Comparison of ENCODE assay signal across 34 cellular contexts in genomic region chr1:157830887-157831286, GRCh38. TPM values are rescaled to one million over a fixed set of nuclear protein-coding genes. Genes with fewer than 3 reads are reported as not detected.
"Had no signal": no experiment of that assay in that cellular context is flagged by ENCODE, and none has a peak within 500 bp of the region (broad histone marks: within the 10 kb centered on the region; RNA-seq: fewer than 3 reads in every experiment).

No MANE protein-coding gene starts in this region.

- H3K27me3 ChIP-seq: brain microvascular endothelial cell, SJCRH30 had no signal

- H3K27ac ChIP-seq: brain microvascular endothelial cell, SJCRH30, SK-N-MC had no signal

- H3K27ac Mint-ChIP-seq: activated CD4-positive, alpha-beta memory T cell treated with anti-CD3 and anti-CD28 coated beads for 36 hours; activated naive CD4-positive, alpha-beta T cell treated with anti-CD3 and anti-CD28 coated beads for 36 hours; activated naive CD4-positive, alpha-beta T cell treated with anti-CD3 and anti-CD28 coated beads, Interleukin-2, amount 50 U/mL, for 72 hours; activated T-helper 1 cell treated with anti-CD3 and anti-CD28 coated beads, Interleukin-12 subunit alpha, Interleukin-12 subunit beta, Interleukin-2, Interleukin-4 antibody, amounts not matched to agents 30 ng/mL and 10 ng/mL and 1 ng/mL, durations not matched to agents 14 hours and 24 hours and 36 hours; WTC11 had no signal

- H3K36me3 ChIP-seq: brain microvascular endothelial cell, MG63, SJCRH30 had no signal

- ATAC-seq: Panc1, WTC11 had no signal

- H3K4me3 ChIP-seq: MG63, SJCRH30, SK-N-MC had no signal

- FAIRE-seq: colon had no signal

- DNase-seq: activated CD4-positive, alpha-beta memory T cell treated with anti-CD3 and anti-CD28 coated beads for 36 hours; activated CD4-positive, alpha-beta T cell treated with anti-CD3 and anti-CD28 coated beads for 4 hours; activated CD4-positive, alpha-beta T cell treated with anti-CD3 and anti-CD28 coated beads, Interleukin-2, amount 50 U/mL, for 1 hour; activated CD4-positive, CD25-positive, alpha-beta regulatory T cell treated with anti-CD3 and anti-CD28 coated beads, Interleukin-2, amount 50 U/mL, for 72 hours; activated CD8-positive, alpha-beta memory T cell treated with anti-CD3 and anti-CD28 coated beads, Interleukin-2, amount 50 U/mL, for 4 hours; activated gamma-delta T cell treated with Interleukin-2 at 50 U/mL for 16 hours; activated naive CD4-positive, alpha-beta T cell treated with anti-CD3 and anti-CD28 coated beads for 36 hours; activated T-cell treated with anti-CD3 and anti-CD28 coated beads for 4 hours; activated T-cell treated with anti-CD3 and anti-CD28 coated beads, Interleukin-2, amount 50 U/mL, for 4 hours; amniotic stem cell; aorta; brain microvascular endothelial cell; central memory CD4-positive, alpha-beta T cell; Kasumi-1; MG63; MV-4-11; NCI-H1092; NCI-H146; NCI-H187; NCI-H2029 treated with DMSO at 0.1 percent for 48 hours; NCI-H2107; NCI-H2171; NCI-H510A; NCI-H526; NCI-H748 treated with DMSO at 0.1 percent for 48 hours; SHP77; SJCRH30; T1000 had no signal

- H3K9me3 ChIP-seq: MG63, SJCRH30 had no signal

- H3K4me1 ChIP-seq: SJCRH30 had no signal

- H3K4me1 Mint-ChIP-seq: WTC11 had no signal

- H3K36me3 Mint-ChIP-seq: activated CD4-positive, alpha-beta memory T cell treated with anti-CD3 and anti-CD28 coated beads for 36 hours; activated naive CD4-positive, alpha-beta T cell treated with anti-CD3 and anti-CD28 coated beads, Interleukin-2, amount 50 U/mL, for 72 hours; WTC11 had no signal

- H3K9me3 Mint-ChIP-seq: activated CD4-positive, alpha-beta memory T cell treated with anti-CD3 and anti-CD28 coated beads for 36 hours; activated naive CD4-positive, alpha-beta T cell treated with anti-CD3 and anti-CD28 coated beads for 36 hours; activated naive CD4-positive, alpha-beta T cell treated with anti-CD3 and anti-CD28 coated beads, Interleukin-2, amount 50 U/mL, for 72 hours; activated T-cell treated with anti-CD3 and anti-CD28 coated beads, Interleukin-2, amount 50 U/mL, for 4 hours; activated T-helper 1 cell treated with anti-CD3 and anti-CD28 coated beads, Interleukin-12 subunit alpha, Interleukin-12 subunit beta, Interleukin-2, Interleukin-4 antibody, amounts not matched to agents 30 ng/mL and 10 ng/mL and 1 ng/mL, durations not matched to agents 14 hours and 24 hours and 36 hours had no signal

- H3K4me3 Mint-ChIP-seq: activated CD4-positive, alpha-beta memory T cell treated with anti-CD3 and anti-CD28 coated beads for 36 hours; activated naive CD4-positive, alpha-beta T cell treated with anti-CD3 and anti-CD28 coated beads for 36 hours; activated T-cell treated with anti-CD3 and anti-CD28 coated beads, Interleukin-2, amount 50 U/mL, for 4 hours; activated T-helper 1 cell treated with anti-CD3 and anti-CD28 coated beads, Interleukin-12 subunit alpha, Interleukin-12 subunit beta, Interleukin-2, Interleukin-4 antibody, amounts not matched to agents 30 ng/mL and 10 ng/mL and 1 ng/mL, durations not matched to agents 14 hours and 24 hours and 36 hours; WTC11 had no signal

RNA-seq across cellular contexts. Expression of gene CD5L, which starts 10.7 kb away (rescaled TPM):
- polyA plus RNA-seq: aorta had no signal

RNA-seq across cellular contexts. Expression of gene FCRL1, which starts 11.0 kb away (rescaled TPM):
- polyA plus RNA-seq: aorta had no signal

RNA-seq across cellular contexts. Expression of gene FCRL2, which starts 54.0 kb away (rescaled TPM):
- polyA plus RNA-seq: aorta had no signal
